ENCODE assay signal across 13 cellular contexts in genomic region chr17:43645450-43645764, GRCh38. TPM values are rescaled to one million over a fixed set of nuclear protein-coding genes. Genes with fewer than 3 reads are reported as not detected.
A peak's percentile ranks its signal among the peaks of the same experiment; 100 is the strongest.
DNase-seq lines count a peak whose midpoint lies in the region; ATAC-seq and TF ChIP-seq lines count a peak whose summit lies in the region.
"Had no signal": no experiment of that assay in that cellular context is flagged by ENCODE, and none has a peak within 500 bp of the region (broad histone marks: within the 10 kb centered on the region; RNA-seq: fewer than 3 reads in every experiment).

No MANE protein-coding gene starts in this region.

- no peaks in the 10 kb centered on the region for H4K20me1 ChIP-seq in H9 (ENCODE audit: control insufficient read depth, insufficient read depth, insufficient read length)

- H3K27ac ChIP-seq in heart left ventricle (peak overlapping the region; percentile 81 to 97 (median 90)), esophagus muscularis mucosa (replicated peaks in 1 of 4) (peak overlapping the region; percentile 71 to 89 (median 84)), neuronal stem cell (replicated peaks; ENCODE audit: low read length) (no peak overlapping the region), urinary bladder (ENCODE audit: low read depth) (peak overlapping the region; percentile 70), H9 (ENCODE audit: insufficient read length, low read depth, low read length) (no peak overlapping the region)

- peaks cover 0 to 10% (median 0%) of the 10 kb centered on the region in 9 donors for H3K27me3 ChIP-seq in heart left ventricle
- peaks cover 0 to 30% (median 3%) of the 10 kb centered on the region in 4 donors for H3K27me3 ChIP-seq in esophagus muscularis mucosa
- H3K27me3 ChIP-seq in neuronal stem cell (ENCODE audit: control insufficient read depth in 3 of 3, insufficient read depth in 3 of 3, low read depth in 1 of 3, low read length in 3 of 3): peaks cover 0 to 15% (median 6%) of the 10 kb centered on the region in 3 experiments
- no peaks in the 10 kb centered on the region for H3K27me3 ChIP-seq in H9 (ENCODE audit: insufficient read depth, low read length)

- H3K14ac ChIP-seq in neuronal stem cell (ENCODE audit: low read length): no peak overlapping the region
- H3K14ac ChIP-seq in H9 (ENCODE audit: insufficient read depth, low read length): no peak overlapping the region

- H3K4me2 ChIP-seq in neuronal stem cell (ENCODE audit: insufficient read depth, low read length, poor library complexity, severe bottlenecking) (no peak overlapping the region), H9 (ENCODE audit: insufficient read depth, insufficient read length, low read length) (no peak overlapping the region)

- H4K8ac ChIP-seq in neuronal stem cell (ENCODE audit: low read depth, low read length): peak overlapping the region; percentile 54
- H4K8ac ChIP-seq in H9 (replicated peaks; ENCODE audit: insufficient read length, low read depth, low read length): no peak overlapping the region

- H2BK120ac ChIP-seq in neuronal stem cell (ENCODE audit: low read depth, low read length): no peak overlapping the region
- no peak overlapping the region for H2BK120ac ChIP-seq in H9 (ENCODE audit: low read depth, low read length, poor library complexity, severe bottlenecking)

- H2BK15ac ChIP-seq in neuronal stem cell (ENCODE audit: low read length) (peak overlapping the region; percentile 22), H9 (ENCODE audit: low read depth, low read length) (no peak overlapping the region)

- no peaks in the 10 kb centered on the region for H3K23me2 ChIP-seq in H9 (ENCODE audit: insufficient read length, low read depth, low read length, poor library complexity, severe bottlenecking)

- TF ChIP-seq CTCF in heart left ventricle (IDR thresholded peaks at IDR 0.05) (no peak), esophagus muscularis mucosa (IDR thresholded peaks at IDR 0.05) (no peak), H9 (conservative IDR thresholded peaks at IDR 0.05) (no peak)

- intact Hi-C loops in heart left ventricle (cut with DNase I) (loop anchor here in 4 of 10 donors (2.0 to 5.0 kb wide), 2 partner anchors 53 kb away; no protein-coding TSS in a partner anchor), cardiac septum (cut with DNase I) (loop anchor here (5.0 kb wide), 1 partner anchor 53 kb away; no protein-coding TSS in a partner anchor), esophagus muscularis mucosa (cut with DNase I) (no loop called here)

- no peaks in the 10 kb centered on the region for H3K79me2 ChIP-seq in H9 (ENCODE audit: insufficient read depth, low read length)

- H3K4me3 ChIP-seq in heart left ventricle: peak overlapping the region in 11 of 12 donors; percentile 19 to 60 (median 52)
- peak overlapping the region; percentile 49 to 63 (median 52) for H3K4me3 ChIP-seq in esophagus muscularis mucosa
- no peak overlapping the region for H3K4me3 ChIP-seq in neuronal stem cell (ENCODE audit: low read length in 2 of 2)
- no peak overlapping the region for H3K4me3 ChIP-seq in urinary bladder (ENCODE audit: low read depth, low read length)

- DNase-seq in heart left ventricle: no peak
- DNase-seq in cardiac septum (ENCODE audit: low spot score): no peak
- DNase-seq in esophagus muscularis mucosa (ENCODE audit: extremely low spot score): no peak
- no peak for DNase-seq in neuronal stem cell (ENCODE audit: low spot score)
- no peak for DNase-seq in H9
- no peak for DNase-seq in activated gamma-delta T cell (lab: John Stamatoyannopoulos, UW)
- no peak for DNase-seq in dermis blood vessel endothelial cell
- DNase-seq: activated CD4-positive, CD25-positive, alpha-beta regulatory T cell; effector memory CD4-positive, alpha-beta T cell; NCI-H1105 treated with DMSO at 0.1 percent for 48 hours; NCI-H446 had no signal

- H4K5ac ChIP-seq in H9 (ENCODE audit: insufficient read length, low read depth, low read length): no peak overlapping the region

- H3K23ac ChIP-seq in neuronal stem cell (ENCODE audit: low read depth, low read length, poor library complexity) (no peak overlapping the region), H9 (ENCODE audit: insufficient read length, low read depth, low read length) (no peak overlapping the region)

- no peaks in the 10 kb centered on the region for H3K9me3 ChIP-seq in heart left ventricle
- no peaks in the 10 kb centered on the region for H3K9me3 ChIP-seq in esophagus muscularis mucosa
- H3K9me3 ChIP-seq in neuronal stem cell (replicated peaks in 1 of 2; ENCODE audit: control insufficient read depth in 2 of 2, insufficient read depth in 1 of 2, low read depth in 1 of 2, low read length in 2 of 2): no peaks in the 10 kb centered on the region
- no peaks in the 10 kb centered on the region for H3K9me3 ChIP-seq in H9 (ENCODE audit: control insufficient read depth, low read depth, low read length)

- no peak for TF ChIP-seq EP300 in esophagus muscularis mucosa (IDR thresholded peaks at IDR 0.05)

- H3K4me1 ChIP-seq in heart left ventricle: peaks cover 0 to 70% (median 49%) of the 10 kb centered on the region in 12 donors
- H3K4me1 ChIP-seq in esophagus muscularis mucosa: peaks cover 22 to 44% (median 31%) of the 10 kb centered on the region in 4 donors
- H3K4me1 ChIP-seq in neuronal stem cell (ENCODE audit: control insufficient read depth in 2 of 2, insufficient read depth in 1 of 2, low read depth in 1 of 2, low read length in 2 of 2): no peaks in the 10 kb centered on the region
- H3K4me1 ChIP-seq in urinary bladder (ENCODE audit: insufficient read depth): no peaks in the 10 kb centered on the region
- H3K4me1 ChIP-seq in H9 (ENCODE audit: insufficient read depth, low read length): no peaks in the 10 kb centered on the region

- H3T11ph ChIP-seq in H9 (ENCODE audit: low read length): no peak overlapping the region

- H2BK12ac ChIP-seq in neuronal stem cell (ENCODE audit: low read length) (no peak overlapping the region), H9 (ENCODE audit: insufficient read length, low read depth, low read length) (no peak overlapping the region)

- H3K56ac ChIP-seq in H9 (ENCODE audit: insufficient read length, low read depth, low read length): no peak overlapping the region

- H3K36me3 ChIP-seq in heart left ventricle (no peaks in the 10 kb centered on the region), esophagus muscularis mucosa (no peaks in the 10 kb centered on the region), neuronal stem cell (replicated peaks in 1 of 2; ENCODE audit: control insufficient read depth in 2 of 2, insufficient read depth in 2 of 2, low read length in 2 of 2) (no peaks in the 10 kb centered on the region), urinary bladder (ENCODE audit: insufficient read depth) (no peaks in the 10 kb centered on the region)

- no peak overlapping the region for H2BK20ac ChIP-seq in H9 (ENCODE audit: low read depth, low read length, poor library complexity, severe bottlenecking)

- H2AFZ ChIP-seq in neuronal stem cell (ENCODE audit: low read length) (no peak overlapping the region), H9 (ENCODE audit: low read length) (no peak overlapping the region)

- no peak overlapping the region for H3K4ac ChIP-seq in neuronal stem cell (ENCODE audit: low read length)
- no peak overlapping the region for H3K4ac ChIP-seq in H9 (ENCODE audit: low read depth, low read length)

- TF ChIP-seq POLR2A in heart left ventricle (IDR thresholded peaks at IDR 0.05): no peak
- no peak for TF ChIP-seq POLR2A in esophagus muscularis mucosa (IDR thresholded peaks at IDR 0.05; ENCODE audit: low read depth)

- H4K91ac ChIP-seq in neuronal stem cell (ENCODE audit: low read depth, low read length, poor library complexity) (no peak overlapping the region), H9 (ENCODE audit: insufficient read length, low read depth, low read length) (no peak overlapping the region)

- H3K4me3 Mint-ChIP-seq in H9: no peak overlapping the region
- H3K4me3 Mint-ChIP-seq: mesothelial cell of epicardium had no signal

- peaks cover 15 to 23% of the 10 kb centered on the region in 2 experiments for H3K4me1 Mint-ChIP-seq in H9

- no peaks in the 10 kb centered on the region for H3K79me1 ChIP-seq in neuronal stem cell (ENCODE audit: low read depth, low read length)
- H3K79me1 ChIP-seq in H9 (ENCODE audit: insufficient read depth, low read depth, low read length, poor library complexity, severe bottlenecking): no peaks in the 10 kb centered on the region

- H3K36me3 Mint-ChIP-seq in H9 (ENCODE audit: insufficient read depth in 1 of 3, low read depth in 3 of 3): no peaks in the 10 kb centered on the region; a peak in 2 of 7 replicates
- H3K36me3 Mint-ChIP-seq: mesothelial cell of epicardium had no signal

- ATAC-seq in heart left ventricle: peak in 1 of 4 donors; percentile 4

- no peak overlapping the region for H3K9ac ChIP-seq in neuronal stem cell (ENCODE audit: low read depth, low read length, poor library complexity)
- H3K9ac ChIP-seq in H9 (ENCODE audit: extremely low read depth, insufficient read length, low read length): no peak overlapping the region

- H3K18ac ChIP-seq in neuronal stem cell (ENCODE audit: low read length): peak overlapping the region; percentile 36
- no peak overlapping the region for H3K18ac ChIP-seq in H9 (ENCODE audit: insufficient read length, low read depth, low read length)

- H2AK5ac ChIP-seq in neuronal stem cell (ENCODE audit: low read depth, low read length) (no peak overlapping the region), H9 (ENCODE audit: insufficient read length, low read length) (no peak overlapping the region)

- peaks cover 2 to 3% of the 10 kb centered on the region in 2 experiments; a peak in 2 of 5 replicates for H3K9me3 Mint-ChIP-seq in H9
- H3K9me3 Mint-ChIP-seq: mesothelial cell of epicardium had no signal

- H3K27ac Mint-ChIP-seq in H9: no peak overlapping the region
- H3K27ac Mint-ChIP-seq: mesothelial cell of epicardium had no signal

- H3K27me3 Mint-ChIP-seq in H9 (ENCODE audit: low read depth): peaks cover 10% of the 10 kb centered on the region

- peak overlapping the region; percentile 71 for H2BK5ac ChIP-seq in neuronal stem cell (ENCODE audit: low read length)
- no peak overlapping the region for H2BK5ac ChIP-seq in H9 (ENCODE audit: insufficient read length, low read length)

- WGBS in heart left ventricle, 4 donors: 63 to 80% (median 73%) methylated on average over 16 of the region's 16 CpGs
- WGBS in esophagus muscularis mucosa: 74% methylated on average over 16 of the region's 16 CpGs
- no CpG with 5 or more reads among the region's 16 CpGs for WGBS in neuronal stem cell (ENCODE audit: extremely low coverage in 2 of 2, insufficient read length in 2 of 2, insufficient replicate concordance in 1 of 2), 2 donors
- WGBS in urinary bladder: 79% methylated on average over 16 of the region's 16 CpGs
- no CpG with 5 or more reads among the region's 16 CpGs for WGBS in H9 (ENCODE audit: extremely low coverage, insufficient read length, low lambda C conversion rate)

RNA-seq across cellular contexts. Expression of gene MEOX1, which starts 16.3 kb away (rescaled TPM):
- total RNA-seq in heart left ventricle (10 to 100 TPM in 8 of 9 donors, 1 to 10 TPM in 1; 9.7 to 24.0 (median 16.1) TPM), cardiac septum (19.8 TPM), esophagus muscularis mucosa (10 to 100 TPM in 3 of 4 donors, 1 to 10 TPM in 1; 6.6 to 16.1 (median 12.9) TPM), urinary bladder (11.6 TPM), H9 (2021) (not detected in 2 replicates), dermis blood vessel endothelial cell (0.05 and 1.4 TPM in 2 replicates)
- polyA plus RNA-seq in heart left ventricle (10 to 100 TPM; 11.6 to 17.0 TPM), urinary bladder (9.3 TPM)
- polyA plus RNA-seq in neuronal stem cell (2013, experiment 1 of 2): 0.14 TPM
- 0.08 TPM for polyA plus RNA-seq in neuronal stem cell (2013, experiment 2 of 2)

Comparison
In these comparisons a context has a peak if more than half of its experiments do, and no peak if none do; other contexts are left out.
1. H3K27ac ChIP-seq: peak in heart left ventricle (12 of 12), esophagus muscularis mucosa (4 of 4) and urinary bladder (single experiment); none in neuronal stem cell (single experiment) and H9 (single experiment).
2. H3K4me3 ChIP-seq: peak in heart left ventricle (11 of 12) and esophagus muscularis mucosa (4 of 4); none in neuronal stem cell (0 of 2) and urinary bladder (single experiment).